Comparison of ENCODE assay signal across 8 cellular contexts in the genomic region with DNA sequence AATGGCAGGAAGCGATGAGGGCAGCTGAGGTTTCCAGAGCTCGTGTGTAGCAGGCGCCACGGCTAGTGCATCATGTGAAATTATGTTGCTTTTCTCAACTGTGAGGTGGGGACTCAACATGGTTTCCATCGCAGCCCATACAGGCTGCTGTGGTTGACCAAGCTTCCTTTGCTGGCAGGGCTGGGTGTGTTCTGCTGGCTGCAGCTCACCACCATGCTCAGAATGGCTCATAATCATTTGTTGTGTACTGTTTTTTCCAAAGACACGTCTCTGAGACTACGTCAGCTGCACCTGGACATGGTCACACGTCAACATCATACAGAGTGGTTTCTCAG.
DNase-seq lines count a peak whose midpoint lies in the region; ATAC-seq lines count a peak whose summit lies in the region.

No MANE protein-coding gene starts in this region.

- ATAC-seq in GM21423 (IDR thresholded peaks at IDR 0.05; ENCODE audit: unreplicated experiment), result peak; percentile 74

- in situ Hi-C loops in KBM-7 (cut with MboI; ENCODE audit: low pct_unique_long_range_greater_than_20kb, low sequenced_read_pairs), result no loop called here

- DNase-seq in GDM1 (lab: John Stamatoyannopoulos, UW) (peak; percentile 93), KBM-7 (peak; percentile 54), activated T-cell treated with anti-CD3 and anti-CD28 coated beads for 4 hours (peak; percentile 57), HK-2 (ENCODE audit: unreplicated experiment) (no peak), NCI-H1436 (lab: John Stamatoyannopoulos, UW) (no peak), iPS-NIHi7 (ENCODE audit: extremely low spot score) (no peak)
- DNase-seq in stimulated activated CD4-positive, alpha-beta T cell treated with anti-CD3 and anti-CD28 coated beads, Interleukin-2, amount 100 ng/mL, for 24 hours, result peak; percentile 74 to 75

Comparison
In these comparisons a context has a peak if more than half of its experiments do, and no peak if none do; other contexts are left out.
1. DNase-seq: peak in GDM1 (single experiment), KBM-7 (single experiment), activated T-cell treated with anti-CD3 and anti-CD28 coated beads for 4 hours (single experiment) and stimulated activated CD4-positive, alpha-beta T cell treated with anti-CD3 and anti-CD28 coated beads, Interleukin-2, amount 100 ng/mL, for 24 hours (2 of 2); none in HK-2 (single experiment), NCI-H1436 (single experiment) and iPS-NIHi7 (single experiment).